25 cellular contexts compared by ENCODE assay signal in the genomic region with DNA sequence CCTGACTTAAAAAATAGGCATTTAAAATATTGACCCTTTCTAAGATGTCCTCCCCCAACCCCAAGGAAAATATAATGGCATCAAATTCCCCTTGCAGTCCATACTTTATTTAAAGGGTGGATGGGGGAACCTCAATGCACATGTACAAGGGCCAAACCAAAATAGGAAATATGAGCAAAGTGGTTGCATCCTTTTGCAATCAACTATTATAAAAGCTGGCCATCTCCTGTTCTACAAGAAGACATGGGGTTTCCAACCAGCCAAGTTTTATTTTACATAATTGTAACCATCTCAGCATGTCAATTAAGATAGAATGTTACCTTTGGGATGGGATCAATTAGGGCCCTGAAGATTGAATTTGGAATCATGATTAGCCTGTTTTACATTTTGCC.
"Had no signal": no experiment of that assay in that cellular context is flagged by ENCODE, and none has a peak within 500 bp of the region (broad histone marks: within the 10 kb centered on the region; RNA-seq: fewer than 3 reads in every experiment).

No MANE protein-coding gene starts in this region.

- H3K4me3 Mint-ChIP-seq: activated CD8-positive, alpha-beta T cell treated with anti-CD3 and anti-CD28 coated beads, Interleukin-2, amount 10 ng/mL, durations not matched to agents 7 days and 5 days; activated T-helper 1 cell treated with anti-CD3 and anti-CD28 coated beads, Interleukin-12 subunit alpha, Interleukin-12 subunit beta, Interleukin-2, Interleukin-4 antibody, amounts not matched to agents 30 ng/mL and 10 ng/mL and 1 ng/mL, durations not matched to agents 14 hours and 24 hours and 36 hours; natural killer cell; T-helper 2 cell treated with Interferon-gamma antibody and Interleukin-4, amounts not matched to agents 5 μg/mL and 100 μg/mL, for 36 hours had no signal

- ATAC-seq: activated CD8-positive, alpha-beta T cell treated with anti-CD3 and anti-CD28 coated beads, Interleukin-2, amount 10 ng/mL, durations not matched to agents 7 days and 5 days; left cardiac atrium; natural killer cell had no signal

- H3K9me3 ChIP-seq: heart left ventricle, prostate gland, right atrium auricular region, spleen, thoracic aorta, upper lobe of left lung had no signal

- H3K27ac Mint-ChIP-seq: activated CD8-positive, alpha-beta T cell treated with anti-CD3 and anti-CD28 coated beads, Interleukin-2, amount 10 ng/mL, durations not matched to agents 7 days and 5 days; activated T-helper 1 cell treated with anti-CD3 and anti-CD28 coated beads, Interleukin-12 subunit alpha, Interleukin-12 subunit beta, Interleukin-2, Interleukin-4 antibody, amounts not matched to agents 30 ng/mL and 10 ng/mL and 1 ng/mL, durations not matched to agents 14 hours and 24 hours and 36 hours; natural killer cell; T-helper 2 cell treated with Interferon-gamma antibody and Interleukin-4, amounts not matched to agents 5 μg/mL and 100 μg/mL, for 36 hours had no signal

- H3K4me1 ChIP-seq: prostate gland, upper lobe of left lung had no signal

- H3K27ac ChIP-seq: brain microvascular endothelial cell, heart left ventricle, prostate gland, spleen, thoracic aorta, upper lobe of left lung had no signal

- H3K9me3 Mint-ChIP-seq: activated T-helper 1 cell treated with anti-CD3 and anti-CD28 coated beads, Interleukin-12 subunit alpha, Interleukin-12 subunit beta, Interleukin-2, Interleukin-4 antibody, amounts not matched to agents 30 ng/mL and 10 ng/mL and 1 ng/mL, durations not matched to agents 14 hours and 24 hours and 36 hours; natural killer cell; T-helper 2 cell treated with Interferon-gamma antibody and Interleukin-4, amounts not matched to agents 5 μg/mL and 100 μg/mL, for 36 hours had no signal

- H3K27me3 ChIP-seq: brain microvascular endothelial cell, heart left ventricle, right atrium auricular region, upper lobe of left lung had no signal

- H3K4me1 Mint-ChIP-seq: natural killer cell had no signal

- H3K36me3 ChIP-seq: brain microvascular endothelial cell, heart left ventricle, prostate gland, right atrium auricular region, spleen, thoracic aorta, upper lobe of left lung had no signal

- H3K4me3 ChIP-seq: heart left ventricle, prostate gland, right atrium auricular region, spleen, thoracic aorta, upper lobe of left lung had no signal

- FAIRE-seq: TTC549 had no signal

- H3K36me3 Mint-ChIP-seq: natural killer cell had no signal

- DNase-seq: activated CD4-positive, alpha-beta T cell treated with anti-CD3 and anti-CD28 coated beads for 1 hour; activated CD4-positive, alpha-beta T cell treated with anti-CD3 and anti-CD28 coated beads, Interleukin-2, amount 50 U/mL, for 1 hour; activated CD8-positive, alpha-beta T cell treated with anti-CD3 and anti-CD28 coated beads, Interleukin-2, amount 10 ng/mL, durations not matched to agents 7 days and 5 days; activated gamma-delta T cell; activated naive CD4-positive, alpha-beta T cell treated with anti-CD3 and anti-CD28 coated beads, Interleukin-2, amount 50 U/mL, for 16 hours; aorta; brain microvascular endothelial cell; central memory CD4-positive, alpha-beta T cell; dermis blood vessel endothelial cell; effector CD8-positive, alpha-beta T cell; heart left ventricle; islet precursor cell; left cardiac atrium; midbrain; natural killer cell; spleen; stimulated activated CD4-positive, alpha-beta T cell treated with anti-CD3 and anti-CD28 coated beads, Interleukin-4, amount 100 ng/mL, for 1 hour; stimulated activated naive CD4-positive, alpha-beta T cell treated with Interleukin-2 at 50 U/mL for 16 hours; upper lobe of left lung had no signal
